24 cellular contexts compared by ENCODE assay signal in genomic region chr9:5480919-5481743, GRCh38. TPM values are rescaled to one million over a fixed set of nuclear protein-coding genes. Genes with fewer than 3 reads are reported as not detected.
DNase-seq lines count a peak whose midpoint lies in the region; ATAC-seq, FAIRE-seq and TF ChIP-seq lines count a peak whose summit lies in the region.
"Had no signal": no experiment of that assay in that cellular context is flagged by ENCODE, and none has a peak within 500 bp of the region (broad histone marks: within the 10 kb centered on the region; RNA-seq: fewer than 3 reads in every experiment).

No MANE protein-coding gene starts in this region.

- H4K20me1 ChIP-seq in GM23248 (ENCODE audit: insufficient read depth) (no peaks in the 10 kb centered on the region), GM12878 (ENCODE audit: control insufficient read depth, insufficient read depth) (no peaks in the 10 kb centered on the region), Karpas-422 (ENCODE audit: insufficient read depth, low read depth, low read length) (no peaks in the 10 kb centered on the region)

- peak; percentile 74 for FAIRE-seq in A549 (lab: Jason Lieb, UNC)
- no peak for FAIRE-seq in GM12878 (lab: Jason Lieb, UNC)
- FAIRE-seq: colon, RCC 7860 had no signal

- DNase-seq in A549 (ENCODE audit: low read depth in 1 of 2, low spot score in 1 of 2), result peak in 1 of 2 experiments; percentile 8
- peak; percentile 10 for DNase-seq in GM23248
- no peak for DNase-seq in GM12878 (ENCODE audit: low read depth, low spot score)
- DNase-seq in fibroblast of villous mesenchyme (ENCODE audit: low read depth), result no peak
- DNase-seq in NCI-H2081 treated with DMSO at 0.1 percent for 48 hours (lab: John Stamatoyannopoulos, UW), result no peak
- DNase-seq in stimulated activated naive CD4-positive, alpha-beta T cell treated with Interleukin-2 at 50 U/mL for 16 hours (lab: John Stamatoyannopoulos, UW), result no peak
- no peak for DNase-seq in LoVo (ENCODE audit: low spot score)
- DNase-seq in Karpas-422, result no peak
- DNase-seq: activated CD4-positive, alpha-beta memory T cell treated with anti-CD3 and anti-CD28 coated beads for 36 hours; activated naive CD4-positive, alpha-beta T cell treated with anti-CD3 and anti-CD28 coated beads, Interleukin-2, amount 10 ng/mL, durations not matched to agents 7 days and 5 days; activated T-cell treated with anti-CD3 and anti-CD28 coated beads for 4 hours; CD4-positive, alpha-beta memory T cell; H9; immature natural killer cell; Kasumi-1; mucosa of descending colon; NCI-H1092; NCI-H2081; NCI-H510A; stimulated activated CD8-positive, alpha-beta memory T cell treated with anti-CD3 and anti-CD28 coated beads, Interleukin-4, amount 100 ng/mL, for 48 hours had no signal

- H3K9ac ChIP-seq in GM23248 (no peak overlapping the region), GM12878 (ENCODE audit: control insufficient read depth, insufficient read depth, low read length) (no peak overlapping the region), Karpas-422 (ENCODE audit: low read length) (no peak overlapping the region)

- in situ Hi-C loops in GM23248 (cut with MboI), result no loop called here
- in situ Hi-C loops in GM12878 (cut with MboI), result no loop called here

- H3K27ac ChIP-seq in A549 (no peak overlapping the region; a peak in 1 of 6 replicates), GM23248 (no peak overlapping the region), GM12878 (ENCODE audit: control insufficient read depth, insufficient read depth) (peak overlapping the region; percentile 62), Karpas-422 (ENCODE audit: low read length) (no peak overlapping the region)
- H3K27ac ChIP-seq: ascending aorta had no signal

- POLR2A ChIA-PET in A549 (lab: Yijun Ruan, JAX) (no interaction called here), GM12878 (lab: Charles Lee) (interaction anchor here (0.6 to 2.5 kb wide), 16 partner anchors 9 to 438 kb away, joined by 3 to 16 read pairs (median 6); partner anchors contain the start of gene PDCD1LG2)

- no peaks in the 10 kb centered on the region for H3F3A ChIP-seq in GM23248 (ENCODE audit: insufficient read depth)

- H3K4me1 ChIP-seq in A549 (peaks cover 8% of the 10 kb centered on the region; the same call in 1 of the 3 replicates), GM23248 (ENCODE audit: insufficient read depth) (no peaks in the 10 kb centered on the region), GM12878 (ENCODE audit: control insufficient read depth, insufficient read depth, low read length) (peaks cover 27% of the 10 kb centered on the region), Karpas-422 (ENCODE audit: low read length) (no peaks in the 10 kb centered on the region)
- H3K4me1 ChIP-seq: ascending aorta had no signal

- ATAC-seq in A549 (peak in 1 of 2 experiments; percentile 67; a peak in 3 of 6 replicates), GM12878 (peak; percentile 59)
- ATAC-seq: mucosa of descending colon had no signal

- intact Hi-C loops in GM12878 (cut with micrococcal nuclease; ENCODE audit: unreplicated experiment), result loop anchor here (1.0 to 2.0 kb wide), 3 partner anchors 11 to 29 kb away; partner anchors contain the start of gene PDCD1LG2

- H3K4me3 ChIP-seq in A549 (no peak overlapping the region), GM23248 (no peak overlapping the region), GM12878 (no peak overlapping the region), fibroblast of villous mesenchyme (ENCODE audit: low read depth, low read length) (no peak overlapping the region), Karpas-422 (ENCODE audit: low read length) (no peak overlapping the region)
- H3K4me3 ChIP-seq: ascending aorta, mucosa of descending colon had no signal

- no peak overlapping the region for H2AFZ ChIP-seq in GM23248
- no peak overlapping the region for H2AFZ ChIP-seq in GM12878 (ENCODE audit: control insufficient read depth, low read depth, low read length)
- H2AFZ ChIP-seq in Karpas-422 (ENCODE audit: low read length), result no peak overlapping the region

- no peak for TF ChIP-seq CTCF in A549 (IDR thresholded peaks at IDR 0.05)
- no peak for TF ChIP-seq CTCF in GM12878 (IDR thresholded peaks at IDR 0.05 in 2 of 3, conservative IDR thresholded peaks at IDR 0.05 in 1 of 3; ENCODE audit: control insufficient read depth in 2 of 3, extremely low read depth in 1 of 3, insufficient read depth in 1 of 3, low read depth in 3 of 3, low read length in 3 of 3)
- TF ChIP-seq CTCF in fibroblast of villous mesenchyme (IDR thresholded peaks at IDR 0.05; ENCODE audit: insufficient read depth, low read depth, low read length), result peak; percentile 39

- H3K36me3 ChIP-seq in GM23248 (ENCODE audit: low read depth), result no peaks in the 10 kb centered on the region
- H3K36me3 ChIP-seq in GM12878 (ENCODE audit: control insufficient read depth in 2 of 2, insufficient read depth in 2 of 2, low read length in 1 of 2), result no peaks in the 10 kb centered on the region
- no peaks in the 10 kb centered on the region for H3K36me3 ChIP-seq in Karpas-422 (ENCODE audit: insufficient read depth, low read length)
- H3K36me3 ChIP-seq: ascending aorta had no signal

- SMC1A ChIA-PET in GM12878 (lab: Charles Lee; ENCODE audit: uncharacterized antibody, unreplicated experiment), result interaction anchor here (0.6 to 7.6 kb wide), 22 partner anchors 8 to 350 kb away, joined by 3 to 87 read pairs (median 8); partner anchors contain the start of genes CD274 and PDCD1LG2

- H3K27me3 ChIP-seq in GM23248 (replicated peaks; ENCODE audit: insufficient read depth), result no peaks in the 10 kb centered on the region
- no peaks in the 10 kb centered on the region for H3K27me3 ChIP-seq in GM12878 (replicated peaks in 1 of 2; ENCODE audit: control insufficient read depth in 2 of 2, insufficient read depth in 2 of 2, low read length in 1 of 2)
- no peaks in the 10 kb centered on the region for H3K27me3 ChIP-seq in Karpas-422 (ENCODE audit: low read length)
- H3K27me3 ChIP-seq: ascending aorta had no signal

- H3K79me2 ChIP-seq in GM23248 (ENCODE audit: insufficient read depth) (no peaks in the 10 kb centered on the region), GM12878 (ENCODE audit: control insufficient read depth, insufficient read depth, low read length) (no peaks in the 10 kb centered on the region), Karpas-422 (ENCODE audit: low read length) (peaks cover 11% of the 10 kb centered on the region)

- RAD21 ChIA-PET in GM12878 (lab: Charles Lee; ENCODE audit: unreplicated experiment), result interaction anchor here (0.9 to 4.0 kb wide), 20 partner anchors 9 to 123 kb away, joined by 3 to 47 read pairs (median 7); partner anchors contain the start of genes CD274 and PDCD1LG2

- CTCF ChIA-PET in A549 (lab: Yijun Ruan, JAX) (interaction anchor here (0.6 kb wide), 1 partner anchor 721 kb away, joined by 3 read pairs; no protein-coding TSS in a partner anchor), GM12878 (lab: Yijun Ruan, JAX) (interaction anchor here (0.6 to 3.0 kb wide), 10 partner anchors 8 to 119 kb away, joined by 3 to 14 read pairs (median 4); no protein-coding TSS in a partner anchor)

- H3K9me3 ChIP-seq in A549, result no peaks in the 10 kb centered on the region
- no peaks in the 10 kb centered on the region for H3K9me3 ChIP-seq in GM23248 (ENCODE audit: low read depth)
- H3K9me3 ChIP-seq in GM12878 (replicated peaks; ENCODE audit: control insufficient read depth, insufficient read depth, low read length), result peaks cover 5% of the 10 kb centered on the region; the same call in 2 of the 3 replicates
- no peaks in the 10 kb centered on the region for H3K9me3 ChIP-seq in Karpas-422 (ENCODE audit: low read length)
- H3K9me3 ChIP-seq: ascending aorta, mucosa of descending colon had no signal

- H3K9me2 ChIP-seq in GM23248 (ENCODE audit: insufficient read depth) (no peaks in the 10 kb centered on the region; the same call in 1 of the 2 replicates), Karpas-422 (replicated peaks; ENCODE audit: insufficient read depth, low read length) (no peaks in the 10 kb centered on the region)

- TF ChIP-seq RAD21 in A549 (conservative IDR thresholded peaks at IDR 0.05 in 1 of 2, IDR thresholded peaks at IDR 0.05 in 1 of 2) (no peak), GM12878 (IDR thresholded peaks at IDR 0.05; ENCODE audit: insufficient read depth, low read depth, low read length) (no peak)

- H3K4me2 ChIP-seq in A549, result no peak overlapping the region
- H3K4me2 ChIP-seq in GM23248 (ENCODE audit: unreplicated experiment), result no peak overlapping the region
- no peak overlapping the region for H3K4me2 ChIP-seq in GM12878 (ENCODE audit: control insufficient read depth, insufficient read depth)
- no peak overlapping the region for H3K4me2 ChIP-seq in Karpas-422 (ENCODE audit: low read depth, low read length, poor library complexity, severe bottlenecking)

- no TSS peak for BruUV-seq in GM12878 (replicated peaks; lab: Mats Ljungman, UMichigan)

- TF ChIP-seq EP300 in A549 (IDR thresholded peaks at IDR 0.05), result no peak
- TF ChIP-seq EP300 in GM12878 (IDR thresholded peaks at IDR 0.05; ENCODE audit: borderline replicate concordance in 1 of 2, control insufficient read depth in 1 of 2, low read depth in 2 of 2, low read length in 2 of 2), result no peak

- WGBS in A549 (ENCODE audit: missing lambda C conversion rate), result 77% methylated on average over 7 of the region's 7 CpGs
- 75 to 79% methylated on average over 7 of the region's 7 CpGs for whole genome bisulfite sequencing in GM23248 (ENCODE audit: low coverage in 1 of 2, low lambda C conversion rate in 2 of 2, missing lambda C conversion rate in 2 of 2), 2 experiments
- 68% methylated on average over 7 of the region's 7 CpGs for WGBS in GM12878 (ENCODE audit: insufficient coverage, insufficient replicate concordance, low lambda C conversion rate, missing lambda C conversion rate)

- TF ChIP-seq POLR2A in A549 (IDR thresholded peaks at IDR 0.05; ENCODE audit: low read length), result no peak
- TF ChIP-seq POLR2A in GM12878 (IDR thresholded peaks at IDR 0.05; ENCODE audit: low read depth, low read length), result no peak

RNA-seq across cellular contexts. Expression of gene PDCD1LG2, which starts 29.2 kb away (rescaled TPM):
- polyA plus RNA-seq in A549 (2011; rRNA removed) (0.46 and 0.53 TPM in 2 replicates), A549 (2017; fragmentation: RNase III; extraction: RNeasy Plus Mini Kit Qiagen cat#74134 plus additional on column Dnase treatment) (0.53 to 0.82 TPM (median 0.79 TPM) in 3 replicates), GM23248 (2016; fragmentation: Nextera tagmentation; extraction: Ambion mirVana) (31.7 and 33.5 TPM in 2 replicates), GM12878 (2011; rRNA removed) (37.3 and 46.0 TPM in 2 replicates), GM12878 (2014; fragmentation: Illumina TruSeq; extraction: Trizol) (2.9 and 3.3 TPM in 2 replicates), GM12878 (2014; fragmentation: Nextera tagmentation; extraction: Ambion mirVana) (1 to 10 TPM; 1.5 to 2.5 TPM), GM12878 (2014; rRNA removed) (1.8 and 2.0 TPM in 2 replicates), GM12878 (2016; fragmentation: Nextera tagmentation; extraction: Ambion mirVana) (1 to 10 TPM; 3.0 to 4.1 TPM)
- polyA plus RNA-seq in A549 (2012; cell fraction: cytosol; rRNA removed), result 0.11 and 0.17 TPM in 2 replicates
- polyA plus RNA-seq in A549 (2012; cell fraction: nucleus; rRNA removed), result 0.13 and 0.17 TPM in 2 replicates
- polyA minus RNA-seq in A549 (2011; rRNA and poly(A)+ RNA removed), result 0.41 and 0.49 TPM in 2 replicates
- 34.7 and 36.8 TPM in 2 replicates for total RNA-seq in GM23248 (2014; rRNA removed; shearing (Covaris generic))
- 37.4 and 39.7 TPM in 2 replicates for total RNA-seq in GM12878 (2013; cell fraction: nucleolus; rRNA removed)
- total RNA-seq in GM12878 (2014; rRNA removed) (3.4 and 4.0 TPM in 2 replicates), GM12878 (2014; rRNA removed; fragmentation: Illumina TruSeq; extraction: Trizol) (3.2 and 3.9 TPM in 2 replicates), GM12878 (2021) (1.9 and 2.4 TPM in 2 replicates), fibroblast of villous mesenchyme (31.6 and 59.6 TPM in 2 replicates)
- polyA plus RNA-seq in GM12878 (2011; ENCODE audit: low read depth), result 1.5 TPM
- 19.5 and 25.9 TPM in 2 replicates for polyA plus RNA-seq in GM12878 (2011; cell fraction: cytosol; rRNA removed)
- 22.2 and 35.4 TPM in 2 replicates for polyA plus RNA-seq in GM12878 (2011; cell fraction: nucleus; rRNA removed)
- polyA plus RNA-seq in GM12878 (2012), result 1.3 and 3.0 TPM in 2 replicates
- 51.9 and 57.8 TPM in 2 replicates for polyA minus RNA-seq in GM12878 (2011; rRNA and poly(A)+ RNA removed)
- 16.7 and 17.6 TPM in 2 replicates for polyA minus RNA-seq in GM12878 (2011; cell fraction: cytosol; rRNA and poly(A)+ RNA removed)
- 29.9 and 30.0 TPM in 2 replicates for polyA minus RNA-seq in GM12878 (2011; cell fraction: nucleus; rRNA and poly(A)+ RNA removed)
- not detected in 2 replicates for total RNA-seq in Karpas-422 (2014; rRNA removed; shearing (Covaris generic); ENCODE audit: low replicate concordance)
- total RNA-seq: H9 had no signal
- polyA plus RNA-seq: neural cell had no signal

RNA-seq across cellular contexts. Expression of gene CD274, which starts 30.8 kb away (rescaled TPM):
- polyA plus RNA-seq in A549 (2011; rRNA removed) (6.4 and 6.8 TPM in 2 replicates), A549 (2017; fragmentation: RNase III; extraction: RNeasy Plus Mini Kit Qiagen cat#74134 plus additional on column Dnase treatment) (3.0 to 3.4 TPM (median 3.2 TPM) in 3 replicates), GM23248 (2016; fragmentation: Nextera tagmentation; extraction: Ambion mirVana) (3.6 and 5.2 TPM in 2 replicates), GM12878 (2011; rRNA removed) (128 and 134 TPM in 2 replicates), GM12878 (2014; fragmentation: Illumina TruSeq; extraction: Trizol) (34.3 and 37.7 TPM in 2 replicates), GM12878 (2014; fragmentation: Nextera tagmentation; extraction: Ambion mirVana) (10 to 100 TPM in 1 of 2 experiments, 1 to 10 TPM in 1; 9.4 to 12.2 TPM), GM12878 (2014; rRNA removed) (24.6 and 25.6 TPM in 2 replicates), GM12878 (2016; fragmentation: Nextera tagmentation; extraction: Ambion mirVana) (10 to 100 TPM; 16.1 to 16.4 TPM)
- 1.9 and 2.0 TPM in 2 replicates for polyA plus RNA-seq in A549 (2012; cell fraction: cytosol; rRNA removed)
- 2.4 and 4.4 TPM in 2 replicates for polyA plus RNA-seq in A549 (2012; cell fraction: nucleus; rRNA removed)
- 3.9 and 4.0 TPM in 2 replicates for polyA minus RNA-seq in A549 (2011; rRNA and poly(A)+ RNA removed)
- total RNA-seq in GM23248 (2014; rRNA removed; shearing (Covaris generic)), result 4.2 and 4.3 TPM in 2 replicates
- 338 and 344 TPM in 2 replicates for total RNA-seq in GM12878 (2013; cell fraction: nucleolus; rRNA removed)
- total RNA-seq in GM12878 (2014; rRNA removed) (27.6 and 36.9 TPM in 2 replicates), GM12878 (2014; rRNA removed; fragmentation: Illumina TruSeq; extraction: Trizol) (28.4 and 32.0 TPM in 2 replicates), GM12878 (2021) (23.5 and 26.6 TPM in 2 replicates), fibroblast of villous mesenchyme (10.3 and 12.1 TPM in 2 replicates)
- polyA plus RNA-seq in GM12878 (2011; ENCODE audit: low read depth), result 13.3 TPM
- 38.8 and 53.1 TPM in 2 replicates for polyA plus RNA-seq in GM12878 (2011; cell fraction: cytosol; rRNA removed)
- 186 and 257 TPM in 2 replicates for polyA plus RNA-seq in GM12878 (2011; cell fraction: nucleus; rRNA removed)
- polyA plus RNA-seq in GM12878 (2012), result 15.5 and 24.2 TPM in 2 replicates
- 79.0 and 144 TPM in 2 replicates for polyA minus RNA-seq in GM12878 (2011; rRNA and poly(A)+ RNA removed)
- 14.4 and 17.0 TPM in 2 replicates for polyA minus RNA-seq in GM12878 (2011; cell fraction: cytosol; rRNA and poly(A)+ RNA removed)
- 141 and 142 TPM in 2 replicates for polyA minus RNA-seq in GM12878 (2011; cell fraction: nucleus; rRNA and poly(A)+ RNA removed)
- total RNA-seq in Karpas-422 (2014; rRNA removed; shearing (Covaris generic); ENCODE audit: low replicate concordance), result 0.11 and 0.29 TPM in 2 replicates
- total RNA-seq: H9 had no signal

RNA-seq across cellular contexts. Expression of gene PLGRKT, which starts 43.4 kb away (rescaled TPM):
- polyA plus RNA-seq in A549 (2011; rRNA removed) (22.4 and 37.7 TPM in 2 replicates), A549 (2017; fragmentation: RNase III; extraction: RNeasy Plus Mini Kit Qiagen cat#74134 plus additional on column Dnase treatment) (24.3 to 26.8 TPM (median 25.1 TPM) in 3 replicates), GM23248 (2016; fragmentation: Nextera tagmentation; extraction: Ambion mirVana) (35.5 and 40.3 TPM in 2 replicates), GM12878 (2011; rRNA removed) (34.8 and 53.5 TPM in 2 replicates), GM12878 (2014; fragmentation: Illumina TruSeq; extraction: Trizol) (28.0 and 32.8 TPM in 2 replicates), GM12878 (2014; fragmentation: Nextera tagmentation; extraction: Ambion mirVana) (10 to 100 TPM; 62.2 to 64.4 TPM), GM12878 (2014; rRNA removed) (23.0 and 27.8 TPM in 2 replicates), GM12878 (2016; fragmentation: Nextera tagmentation; extraction: Ambion mirVana) (10 to 100 TPM; 65.4 to 72.3 TPM)
- polyA plus RNA-seq in A549 (2012; cell fraction: cytosol; rRNA removed), result 8.7 and 9.4 TPM in 2 replicates
- polyA plus RNA-seq in A549 (2012; cell fraction: nucleus; rRNA removed), result 2.1 and 2.5 TPM in 2 replicates
- 5.5 and 6.2 TPM in 2 replicates for polyA minus RNA-seq in A549 (2011; rRNA and poly(A)+ RNA removed)
- total RNA-seq in GM23248 (2014; rRNA removed; shearing (Covaris generic)), result 12.9 and 28.3 TPM in 2 replicates
- total RNA-seq in GM12878 (2013; cell fraction: nucleolus; rRNA removed), result 9.8 and 12.2 TPM in 2 replicates
- total RNA-seq in GM12878 (2014; rRNA removed) (25.2 and 28.2 TPM in 2 replicates), GM12878 (2014; rRNA removed; fragmentation: Illumina TruSeq; extraction: Trizol) (42.0 and 45.9 TPM in 2 replicates), GM12878 (2021) (29.0 and 34.2 TPM in 2 replicates), fibroblast of villous mesenchyme (17.7 and 20.3 TPM in 2 replicates)
- polyA plus RNA-seq in GM12878 (2011; ENCODE audit: low read depth), result 12.6 TPM
- polyA plus RNA-seq in GM12878 (2011; cell fraction: cytosol; rRNA removed), result 12.3 and 13.3 TPM in 2 replicates
- polyA plus RNA-seq in GM12878 (2011; cell fraction: nucleus; rRNA removed), result 7.5 and 8.7 TPM in 2 replicates
- 18.1 and 20.1 TPM in 2 replicates for polyA plus RNA-seq in GM12878 (2012)
- polyA minus RNA-seq in GM12878 (2011; rRNA and poly(A)+ RNA removed), result 4.7 and 7.4 TPM in 2 replicates
- polyA minus RNA-seq in GM12878 (2011; cell fraction: cytosol; rRNA and poly(A)+ RNA removed), result 5.4 and 6.7 TPM in 2 replicates
- polyA minus RNA-seq in GM12878 (2011; cell fraction: nucleus; rRNA and poly(A)+ RNA removed), result 5.1 and 9.6 TPM in 2 replicates
- total RNA-seq in Karpas-422 (2014; rRNA removed; shearing (Covaris generic); ENCODE audit: low replicate concordance), result 18.7 and 53.1 TPM in 2 replicates
- total RNA-seq: ascending aorta had no signal
